Comparison of ENCODE assay signal across 14 cellular contexts in genomic region chr7:131013716-131014115, GRCh38.
DNase-seq lines count a peak whose midpoint lies in the region; ATAC-seq and TF ChIP-seq lines count a peak whose summit lies in the region.
"Had no signal": no experiment of that assay in that cellular context is flagged by ENCODE, and none has a peak within 500 bp of the region (broad histone marks: within the 10 kb centered on the region; RNA-seq: fewer than 3 reads in every experiment).

No MANE protein-coding gene starts in this region.

- H3K4me3 ChIP-seq in OCI-LY3 (ENCODE audit: low read length), result peak overlapping the region; percentile 49
- H3K4me3 ChIP-seq: SJCRH30, spleen had no signal

- POLR2A ChIA-PET in activated CD8-positive, alpha-beta T cell treated with anti-CD3 and anti-CD28 coated beads for 36 hours (lab: Charles Lee), result interaction anchor here (0.7 to 7.6 kb wide), 8 partner anchors 12 to 67 kb away, joined by 3 to 118 read pairs (median 4); no protein-coding TSS in a partner anchor
- POLR2A ChIA-PET in activated CD8-positive, alpha-beta T cell treated with anti-CD3 and anti-CD28 coated beads, Interleukin-2, amount 10 ng/mL, durations not matched to agents 7 days and 5 days (lab: Charles Lee), result interaction anchor here (0.6 kb wide), 1 partner anchor 321 kb away, joined by 3 read pairs; no protein-coding TSS in a partner anchor

- no peak overlapping the region for H3K27ac ChIP-seq in OCI-LY3 (ENCODE audit: low read length)
- H3K27ac ChIP-seq: SJCRH30, VCaP had no signal

- CTCF ChIA-PET in activated CD8-positive, alpha-beta T cell treated with anti-CD3 and anti-CD28 coated beads for 36 hours (lab: Charles Lee), result interaction anchor here (2.7 to 3.5 kb wide), 4 partner anchors 8 to 31 kb away, joined by 12 to 19 read pairs (median 15); no protein-coding TSS in a partner anchor
- CTCF ChIA-PET in activated CD8-positive, alpha-beta T cell treated with anti-CD3 and anti-CD28 coated beads, Interleukin-2, amount 10 ng/mL, durations not matched to agents 7 days and 5 days (lab: Charles Lee), result interaction anchor here (0.6 to 3.7 kb wide), 5 partner anchors 24 to 173 kb away, joined by 3 to 24 read pairs (median 3); no protein-coding TSS in a partner anchor

- H3K27me3 Mint-ChIP-seq in activated CD8-positive, alpha-beta T cell treated with anti-CD3 and anti-CD28 coated beads for 36 hours, result no peaks in the 10 kb centered on the region
- H3K27me3 Mint-ChIP-seq in activated CD8-positive, alpha-beta T cell treated with anti-CD3 and anti-CD28 coated beads, Interleukin-2, amount 10 ng/mL, durations not matched to agents 7 days and 5 days (ENCODE audit: low read depth), result no peaks in the 10 kb centered on the region
- H3K27me3 Mint-ChIP-seq in dendritic cell treated with granulocyte-macrophage colony-stimulating factor and Interleukin-4, amounts not matched to agents 40 ng/mL and 50 ng/mL, for 4 days, result no peaks in the 10 kb centered on the region

- peak overlapping the region; percentile 29; the same call in 1 of the 2 replicates for H3K9ac ChIP-seq in OCI-LY3 (ENCODE audit: low read length)

- intact Hi-C loops in activated CD8-positive, alpha-beta T cell treated with anti-CD3 and anti-CD28 coated beads for 36 hours (cut with micrococcal nuclease), result loop anchor here (5.0 kb wide), 2 partner anchors 51 to 101 kb away; no protein-coding TSS in a partner anchor
- intact Hi-C loops in dendritic cell treated with granulocyte-macrophage colony-stimulating factor and Interleukin-4, amounts not matched to agents 40 ng/mL and 50 ng/mL, for 4 days (cut with micrococcal nuclease), result no loop called here
- intact Hi-C loops in left cardiac atrium (cut with DNase I), result no loop called here

- H3K4me1 Mint-ChIP-seq in activated CD8-positive, alpha-beta T cell treated with anti-CD3 and anti-CD28 coated beads for 36 hours (ENCODE audit: low read depth), result peaks cover 91% of the 10 kb centered on the region
- H3K4me1 Mint-ChIP-seq in activated CD8-positive, alpha-beta T cell treated with anti-CD3 and anti-CD28 coated beads, Interleukin-2, amount 10 ng/mL, durations not matched to agents 7 days and 5 days (ENCODE audit: low read depth), result peaks cover 50% of the 10 kb centered on the region
- H3K4me1 Mint-ChIP-seq in dendritic cell treated with granulocyte-macrophage colony-stimulating factor and Interleukin-4, amounts not matched to agents 40 ng/mL and 50 ng/mL, for 4 days (ENCODE audit: low read depth), result peaks cover 63% of the 10 kb centered on the region

- no peaks in the 10 kb centered on the region for H4K20me1 ChIP-seq in OCI-LY3 (ENCODE audit: insufficient read depth, low read length)

- peaks cover 3% of the 10 kb centered on the region for H3K9me3 Mint-ChIP-seq in activated CD8-positive, alpha-beta T cell treated with anti-CD3 and anti-CD28 coated beads for 36 hours
- H3K9me3 Mint-ChIP-seq in activated CD8-positive, alpha-beta T cell treated with anti-CD3 and anti-CD28 coated beads, Interleukin-2, amount 10 ng/mL, durations not matched to agents 7 days and 5 days (ENCODE audit: insufficient read depth), result no peaks in the 10 kb centered on the region
- H3K9me3 Mint-ChIP-seq in dendritic cell treated with granulocyte-macrophage colony-stimulating factor and Interleukin-4, amounts not matched to agents 40 ng/mL and 50 ng/mL, for 4 days, result no peaks in the 10 kb centered on the region

- H3K27me3 ChIP-seq in OCI-LY3 (ENCODE audit: low read depth, low read length), result no peaks in the 10 kb centered on the region
- H3K27me3 ChIP-seq: SJCRH30, spleen had no signal

- H2AFZ ChIP-seq in OCI-LY3 (ENCODE audit: low read depth, low read length), result no peak overlapping the region

- H3K4me3 Mint-ChIP-seq in activated CD8-positive, alpha-beta T cell treated with anti-CD3 and anti-CD28 coated beads for 36 hours, result no peak overlapping the region
- H3K4me3 Mint-ChIP-seq in activated CD8-positive, alpha-beta T cell treated with anti-CD3 and anti-CD28 coated beads, Interleukin-2, amount 10 ng/mL, durations not matched to agents 7 days and 5 days, result no peak overlapping the region
- no peak overlapping the region for H3K4me3 Mint-ChIP-seq in dendritic cell treated with granulocyte-macrophage colony-stimulating factor and Interleukin-4, amounts not matched to agents 40 ng/mL and 50 ng/mL, for 4 days

- no peak for ATAC-seq in activated CD8-positive, alpha-beta T cell treated with anti-CD3 and anti-CD28 coated beads for 36 hours
- ATAC-seq in activated CD8-positive, alpha-beta T cell treated with anti-CD3 and anti-CD28 coated beads, Interleukin-2, amount 10 ng/mL, durations not matched to agents 7 days and 5 days, result no peak
- ATAC-seq in left cardiac atrium, result no peak

- peaks cover 47% of the 10 kb centered on the region for H3K36me3 Mint-ChIP-seq in activated CD8-positive, alpha-beta T cell treated with anti-CD3 and anti-CD28 coated beads for 36 hours (ENCODE audit: low read depth)
- H3K36me3 Mint-ChIP-seq in activated CD8-positive, alpha-beta T cell treated with anti-CD3 and anti-CD28 coated beads, Interleukin-2, amount 10 ng/mL, durations not matched to agents 7 days and 5 days (ENCODE audit: low read depth), result peaks cover 4% of the 10 kb centered on the region
- peaks cover 29% of the 10 kb centered on the region for H3K36me3 Mint-ChIP-seq in dendritic cell treated with granulocyte-macrophage colony-stimulating factor and Interleukin-4, amounts not matched to agents 40 ng/mL and 50 ng/mL, for 4 days (ENCODE audit: low read depth)

- H3K9me3 ChIP-seq in OCI-LY3 (ENCODE audit: insufficient read depth, low read length), result no peaks in the 10 kb centered on the region
- H3K9me3 ChIP-seq: SJCRH30, spleen had no signal

- DNase-seq in activated CD8-positive, alpha-beta T cell treated with anti-CD3 and anti-CD28 coated beads for 36 hours, result no peak
- DNase-seq in activated CD8-positive, alpha-beta T cell treated with anti-CD3 and anti-CD28 coated beads, Interleukin-2, amount 10 ng/mL, durations not matched to agents 7 days and 5 days, result no peak
- peak; percentile 21 for DNase-seq in stimulated activated CD8-positive, alpha-beta memory T cell treated with anti-CD3 and anti-CD28 coated beads, Interleukin-4, amount 100 ng/mL, for 48 hours
- DNase-seq in DMS 273 treated with DMSO at 0.1 percent for 48 hours (lab: John Stamatoyannopoulos, UW) (no peak), HuH-7.5 (ENCODE audit: low spot score) (no peak), left cardiac atrium (no peak)
- DNase-seq: activated effector memory CD4-positive, alpha-beta T cell treated with Interleukin-2 at 50 U/mL for 16 hours; cerebellar nuclear complex; NCI-H2029 treated with DMSO at 0.1 percent for 48 hours; SJCRH30; spleen had no signal

- TF ChIP-seq CTCF in activated CD8-positive, alpha-beta T cell treated with anti-CD3 and anti-CD28 coated beads for 36 hours (IDR thresholded peaks at IDR 0.05), result no peak
- TF ChIP-seq CTCF in OCI-LY3 (IDR thresholded peaks at IDR 0.05; ENCODE audit: low read depth, low read length), result no peak

- H3K79me2 ChIP-seq in OCI-LY3 (ENCODE audit: low read length), result peaks cover 18% of the 10 kb centered on the region

- peak overlapping the region; percentile 99 for H3K27ac Mint-ChIP-seq in activated CD8-positive, alpha-beta T cell treated with anti-CD3 and anti-CD28 coated beads for 36 hours
- H3K27ac Mint-ChIP-seq in activated CD8-positive, alpha-beta T cell treated with anti-CD3 and anti-CD28 coated beads, Interleukin-2, amount 10 ng/mL, durations not matched to agents 7 days and 5 days, result no peak overlapping the region
- peak overlapping the region; percentile 25 for H3K27ac Mint-ChIP-seq in dendritic cell treated with granulocyte-macrophage colony-stimulating factor and Interleukin-4, amounts not matched to agents 40 ng/mL and 50 ng/mL, for 4 days

- no peaks in the 10 kb centered on the region for H3K36me3 ChIP-seq in OCI-LY3 (replicated peaks; ENCODE audit: low read depth, low read length)
- H3K36me3 ChIP-seq: SJCRH30 had no signal

- H3K4me2 ChIP-seq in OCI-LY3 (ENCODE audit: low read length), result peak overlapping the region; percentile 73

- peaks cover 54% of the 10 kb centered on the region for H3K4me1 ChIP-seq in OCI-LY3 (ENCODE audit: low read length)
